22 cellular contexts compared by ENCODE assay signal in the genomic region with DNA sequence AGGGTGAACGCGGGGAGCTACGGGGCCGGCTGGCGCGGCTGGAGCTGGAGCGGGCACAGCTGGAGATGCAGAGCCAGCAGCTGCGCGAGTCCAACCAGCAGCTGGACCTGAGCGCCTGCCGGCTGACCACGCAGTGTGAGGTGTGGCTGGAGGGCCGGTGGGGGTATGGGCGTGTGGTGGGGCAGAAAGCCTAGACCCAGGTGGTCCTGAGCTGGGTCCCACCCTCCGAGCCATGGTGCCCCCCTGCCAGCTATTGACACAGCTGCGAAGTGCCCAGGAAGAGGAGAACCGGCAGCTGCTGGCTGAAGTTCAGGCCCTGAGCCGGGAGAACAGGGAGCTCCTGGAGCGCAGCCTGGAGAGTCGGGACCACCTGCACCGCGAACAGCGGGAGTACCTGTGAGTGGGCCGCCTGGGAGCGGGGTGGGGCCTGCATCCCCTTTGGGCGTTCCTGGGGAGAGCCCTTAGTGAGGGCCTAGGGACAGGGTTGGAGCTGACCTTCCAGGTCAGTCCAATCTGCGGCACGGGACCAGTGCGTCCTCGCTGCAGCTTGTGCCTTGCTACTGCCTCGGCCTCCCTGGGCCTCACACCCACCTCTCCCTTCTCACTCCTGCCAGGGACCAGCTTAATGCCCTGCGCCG. TPM values are rescaled to one million over a fixed set of nuclear protein-coding genes. Genes with fewer than 3 reads are reported as not detected.
DNase-seq lines count a peak whose midpoint lies in the region; ATAC-seq and TF ChIP-seq lines count a peak whose summit lies in the region.
"Had no signal": no experiment of that assay in that cellular context is flagged by ENCODE, and none has a peak within 500 bp of the region (broad histone marks: within the 10 kb centered on the region; RNA-seq: fewer than 3 reads in every experiment).

No MANE protein-coding gene starts in this region.

- H3K4me3 ChIP-seq in lower lobe of right lung (no peak overlapping the region), Karpas-422 (ENCODE audit: low read length) (no peak overlapping the region)
- H3K4me3 ChIP-seq: GM23338, thyroid gland had no signal

- POLR2A ChIA-PET in RWPE1 (lab: Yijun Ruan, JAX; ENCODE audit: low non-redundant PET): interaction anchor here (1.9 kb wide), 1 partner anchor 35 kb away, joined by 9 read pairs; a partner anchor contains a TSS

- H3K27ac ChIP-seq in RWPE1 (peak overlapping the region; percentile 52), lower lobe of right lung (no peak overlapping the region), Karpas-422 (ENCODE audit: low read length) (no peak overlapping the region)
- H3K27ac ChIP-seq: C4-2B, thyroid gland had no signal

- H3K36me3 ChIP-seq in lower lobe of right lung (peaks cover 4% of the 10 kb centered on the region), Karpas-422 (ENCODE audit: insufficient read depth, low read length) (0 out of 2 replicates have a peak, but pooled peaks cover 4% of the 10 kb centered on the region)
- H3K36me3 ChIP-seq: thyroid gland had no signal

- H3K4me2 ChIP-seq in Karpas-422 (ENCODE audit: low read depth, low read length, poor library complexity, severe bottlenecking): no peak overlapping the region
- H3K4me2 ChIP-seq: GM23338 had no signal

- CTCF ChIA-PET in RWPE1 (lab: Yijun Ruan, JAX): interaction anchor here (0.7 to 4.9 kb wide), 6 partner anchors 9 to 193 kb away, joined by 3 to 34 read pairs (median 4); a partner anchor contains a TSS

- DNase-seq in NCI-H2196 (lab: John Stamatoyannopoulos, UW; ENCODE audit: unreplicated experiment): peak; percentile 68
- DNase-seq in NCI-H2196 treated with DMSO at 0.1 percent for 48 hours (lab: John Stamatoyannopoulos, UW; ENCODE audit: unreplicated experiment): no peak
- DNase-seq in NCI-H146 (lab: John Stamatoyannopoulos, UW): peak; percentile 93
- DNase-seq in RWPE1 (ENCODE audit: low spot score): no peak
- peak; percentile 46 for DNase-seq in lower lobe of right lung
- DNase-seq in Karpas-422: no peak
- DNase-seq in activated CD4-positive, alpha-beta T cell treated with anti-CD3 and anti-CD28 coated beads, Interleukin-2, amount 50 U/mL, for 1 hour: no peak
- DNase-seq in sciatic nerve (ENCODE audit: low spot score): no peak
- DNase-seq: activated CD4-positive, alpha-beta T cell treated with anti-CD3 and anti-CD28 coated beads, Interleukin-2, amount 10 ng/mL, durations not matched to agents 7 days and 5 days; activated CD8-positive, alpha-beta memory T cell treated with anti-CD3 and anti-CD28 coated beads, Interleukin-2, amount 50 U/mL, for 48 hours; activated effector memory CD4-positive, alpha-beta T cell treated with Interleukin-2 at 50 U/mL for 16 hours; activated naive CD8-positive, alpha-beta T cell treated with anti-CD3 and anti-CD28 coated beads, Interleukin-2, amount 50 U/mL, for 24 hours; DMS153; midbrain; NCI-H2171 treated with DMSO at 0.1 percent for 48 hours; posterior cingulate gyrus; stimulated activated CD4-positive, alpha-beta T cell treated with anti-CD3 and anti-CD28 coated beads, Interleukin-2, amount 100 ng/mL, for 24 hours; stimulated activated naive CD8-positive, alpha-beta T cell treated with anti-CD3 and anti-CD28 coated beads, Interleukin-15, Interleukin-2, amounts not matched to agents 100 U/mL and 50 U/mL, for 24 hours; thyroid gland had no signal

- no peak for ATAC-seq in lower lobe of right lung
- no peak for ATAC-seq in sciatic nerve
- ATAC-seq: activated naive CD8-positive, alpha-beta T cell treated with anti-CD3 and anti-CD28 coated beads, Interleukin-2, amount 50 U/mL, for 24 hours; GM23338; Right ventricle myocardium inferior; stimulated activated naive CD8-positive, alpha-beta T cell treated with anti-CD3 and anti-CD28 coated beads, Interleukin-15, Interleukin-2, amounts not matched to agents 100 U/mL and 50 U/mL, for 24 hours had no signal

- TF ChIP-seq CTCF in RWPE1 (conservative IDR thresholded peaks at IDR 0.05; ENCODE audit: low read depth): no peak
- no peak for TF ChIP-seq CTCF in lower lobe of right lung (IDR thresholded peaks at IDR 0.05)

- no peaks in the 10 kb centered on the region for H3K9me2 ChIP-seq in Karpas-422 (replicated peaks; ENCODE audit: insufficient read depth, low read length)

- no peaks in the 10 kb centered on the region for H3K79me2 ChIP-seq in Karpas-422 (ENCODE audit: low read length)

- intact Hi-C loops in lower lobe of right lung (cut with DNase I): no loop called here
- intact Hi-C loops in sciatic nerve (cut with DNase I): no loop called here

- H3K9me3 ChIP-seq in lower lobe of right lung (no peaks in the 10 kb centered on the region), Karpas-422 (ENCODE audit: low read length) (no peaks in the 10 kb centered on the region)
- H3K9me3 ChIP-seq: thyroid gland had no signal

- H4K20me1 ChIP-seq in Karpas-422 (ENCODE audit: insufficient read depth, low read depth, low read length): no peaks in the 10 kb centered on the region

- no peaks in the 10 kb centered on the region for H3K27me3 ChIP-seq in lower lobe of right lung (ENCODE audit: low read depth)
- H3K27me3 ChIP-seq in Karpas-422 (ENCODE audit: low read length): no peaks in the 10 kb centered on the region
- H3K27me3 ChIP-seq: thyroid gland had no signal

- H3K9ac ChIP-seq in Karpas-422 (ENCODE audit: low read length): no peak overlapping the region

- H3K4me1 ChIP-seq in lower lobe of right lung (peaks cover 19% of the 10 kb centered on the region), Karpas-422 (ENCODE audit: low read length) (peaks cover 33% of the 10 kb centered on the region)

- H2AFZ ChIP-seq in Karpas-422 (ENCODE audit: low read length): no peak overlapping the region
- H2AFZ ChIP-seq: GM23338 had no signal

RNA-seq across cellular contexts. Expression of a gene that starts 5.7 kb away (rescaled TPM):
- total RNA-seq in lower lobe of right lung (36.1 TPM), sciatic nerve (23.8 TPM)
- total RNA-seq in Karpas-422 (2014; rRNA removed; shearing (Covaris generic); ENCODE audit: low replicate concordance): 17.1 and 38.4 TPM in 2 replicates

RNA-seq across cellular contexts. Expression of a gene that starts 13.2 kb away (rescaled TPM):
- 40.0 TPM for total RNA-seq in lower lobe of right lung
- 34.9 and 88.2 TPM in 2 replicates for total RNA-seq in Karpas-422 (2014; rRNA removed; shearing (Covaris generic); ENCODE audit: low replicate concordance)
- 12.9 TPM for total RNA-seq in sciatic nerve

RNA-seq across cellular contexts. Expression of a gene that starts 35.3 kb away (rescaled TPM):
- total RNA-seq in lower lobe of right lung (203 TPM), sciatic nerve (143 TPM)
- total RNA-seq in Karpas-422 (2014; rRNA removed; shearing (Covaris generic); ENCODE audit: low replicate concordance): 205 and 428 TPM in 2 replicates

RNA-seq across cellular contexts. Expression of a gene that starts 35.9 kb away (rescaled TPM):
- total RNA-seq in lower lobe of right lung (178 TPM), sciatic nerve (149 TPM)
- total RNA-seq in Karpas-422 (2014; rRNA removed; shearing (Covaris generic); ENCODE audit: low replicate concordance): 363 and 557 TPM in 2 replicates

RNA-seq across cellular contexts. Expression of a gene that starts 47.9 kb away (rescaled TPM):
- 47.9 TPM for total RNA-seq in lower lobe of right lung
- total RNA-seq in Karpas-422 (2014; rRNA removed; shearing (Covaris generic); ENCODE audit: low replicate concordance): 16.0 and 33.9 TPM in 2 replicates
- total RNA-seq in sciatic nerve: 17.4 TPM

Comparison
In these comparisons a context has a peak if more than half of its experiments do, and no peak if none do; other contexts are left out.
1. DNase-seq: peak in NCI-H2196 (single experiment), NCI-H146 (single experiment) and lower lobe of right lung (single experiment); none in NCI-H2196 treated with DMSO at 0.1 percent for 48 hours (single experiment), RWPE1 (single experiment), Karpas-422 (single experiment), activated CD4-positive, alpha-beta T cell treated with anti-CD3 and anti-CD28 coated beads, Interleukin-2, amount 50 U/mL, for 1 hour (single experiment) and sciatic nerve (single experiment).